ENCODE assay signal across 21 cellular contexts in the genomic region with DNA sequence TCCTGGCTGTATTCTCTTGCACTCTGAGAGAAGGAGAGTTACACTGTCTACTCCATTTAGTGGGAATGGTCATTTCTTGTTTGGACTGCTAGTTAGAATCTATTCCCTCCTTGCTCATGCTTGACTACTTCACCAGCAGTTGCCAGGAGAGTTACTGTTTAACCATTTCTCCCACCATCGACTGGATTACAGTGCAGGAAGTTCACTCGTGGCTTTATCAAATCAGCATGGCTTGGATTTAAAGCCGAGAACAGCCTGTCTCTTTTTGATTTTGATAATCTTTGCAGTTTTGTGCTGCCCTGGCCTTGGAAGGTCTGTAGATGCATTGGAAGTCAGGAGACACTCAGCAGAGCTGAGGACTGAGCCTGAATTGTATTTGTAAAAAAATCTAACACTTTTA. TPM values are rescaled to one million over a fixed set of nuclear protein-coding genes. Genes with fewer than 3 reads are reported as not detected.
"Had no signal": no experiment of that assay in that cellular context is flagged by ENCODE, and none has a peak within 500 bp of the region (broad histone marks: within the 10 kb centered on the region; RNA-seq: fewer than 3 reads in every experiment).

No MANE protein-coding gene starts in this region.

- H3K27me3 ChIP-seq: cardiac muscle cell, esophagus muscularis mucosa, right atrium auricular region had no signal

- H3K4me3 ChIP-seq: cardiac muscle cell, dorsolateral prefrontal cortex, esophagus muscularis mucosa, left ventricle myocardium inferior, right atrium auricular region, skin epidermis had no signal

- H3K4me1 ChIP-seq: esophagus muscularis mucosa, left ventricle myocardium inferior, right atrium auricular region had no signal

- H3K4me1 Mint-ChIP-seq: activated naive CD4-positive, alpha-beta T cell treated with anti-CD3 and anti-CD28 coated beads, Interleukin-2, amount 10 ng/mL, durations not matched to agents 7 days and 5 days; memory B cell; T-cell had no signal

- H3K36me3 ChIP-seq: cardiac muscle cell, esophagus muscularis mucosa, left ventricle myocardium inferior, right atrium auricular region had no signal

- H3K4me3 Mint-ChIP-seq: activated naive CD4-positive, alpha-beta T cell treated with anti-CD3 and anti-CD28 coated beads, Interleukin-2, amount 10 ng/mL, durations not matched to agents 7 days and 5 days; memory B cell; natural killer cell treated with Interleukin-12 subunit alpha and Interleukin-12 subunit beta and Interleukin-15 and Interleukin-18, amount 100 ng/mL, for 72 hours; T-cell; type B pancreatic cell had no signal

- H3K9me3 ChIP-seq: esophagus muscularis mucosa, right atrium auricular region had no signal

- H3K27ac Mint-ChIP-seq: activated naive CD4-positive, alpha-beta T cell treated with anti-CD3 and anti-CD28 coated beads, Interleukin-2, amount 10 ng/mL, durations not matched to agents 7 days and 5 days; activated T-helper 2 cell treated with anti-CD3 and anti-CD28 coated beads, Interferon-gamma antibody, Interleukin-2, Interleukin-4, amounts not matched to agents 10 μg/mL and 5 μg/mL and 100 μg/mL, durations not matched to agents 14 hours and 24 hours and 36 hours; memory B cell; natural killer cell treated with Interleukin-12 subunit alpha and Interleukin-12 subunit beta and Interleukin-15 and Interleukin-18, amount 100 ng/mL, for 72 hours; T-cell; type B pancreatic cell had no signal

- H3K27ac ChIP-seq: cardiac muscle cell, dorsolateral prefrontal cortex, esophagus muscularis mucosa, left ventricle myocardium inferior, right atrium auricular region, skin epidermis had no signal

- H3K36me3 Mint-ChIP-seq: activated naive CD4-positive, alpha-beta T cell treated with anti-CD3 and anti-CD28 coated beads, Interleukin-2, amount 10 ng/mL, durations not matched to agents 7 days and 5 days; memory B cell; natural killer cell treated with Interleukin-12 subunit alpha and Interleukin-12 subunit beta and Interleukin-15 and Interleukin-18, amount 100 ng/mL, for 72 hours; T-cell; type B pancreatic cell had no signal

- H3K9me3 Mint-ChIP-seq: natural killer cell treated with Interleukin-12 subunit alpha and Interleukin-12 subunit beta and Interleukin-15 and Interleukin-18, amount 100 ng/mL, for 72 hours; type B pancreatic cell had no signal

- DNase-seq: activated CD4-positive, alpha-beta T cell treated with anti-CD3 and anti-CD28 coated beads, Interleukin-2, amount 50 U/mL, for 1 hour; activated naive CD4-positive, alpha-beta T cell treated with anti-CD3 and anti-CD28 coated beads, Interleukin-2, amount 10 ng/mL, durations not matched to agents 7 days and 5 days; activated T-cell treated with anti-CD3 and anti-CD28 coated beads for 4 hours; dorsolateral prefrontal cortex; hypothalamus; left ventricle myocardium inferior; nucleus accumbens; stimulated activated CD4-positive, alpha-beta T cell treated with anti-CD3 and anti-CD28 coated beads, Interleukin-4, amount 100 ng/mL, for 4 hours; stimulated activated CD8-positive, alpha-beta memory T cell treated with anti-CD3 and anti-CD28 coated beads, Interleukin-4, amount 100 ng/mL, for 48 hours; stimulated activated naive CD4-positive, alpha-beta T cell treated with Interleukin-2 at 50 U/mL for 16 hours; T-cell; T-helper 9 cell had no signal

- ATAC-seq: natural killer cell treated with Interleukin-12 subunit alpha and Interleukin-12 subunit beta and Interleukin-15 and Interleukin-18, amount 100 ng/mL, for 72 hours; T-cell had no signal

- H3K27me3 Mint-ChIP-seq: memory B cell had no signal

RNA-seq across cellular contexts. Expression of a gene that starts 3.2 kb away (rescaled TPM):
- total RNA-seq: astrocyte, cardiac muscle cell, esophagus muscularis mucosa, left ventricle myocardium inferior, right atrium auricular region had no signal
